Comparison of ENCODE assay signal across 10 cellular contexts in genomic region chr5:76325876-76326491, GRCh38.
DNase-seq lines count a peak whose midpoint lies in the region; ATAC-seq, FAIRE-seq and TF ChIP-seq lines count a peak whose summit lies in the region.
"Had no signal": no experiment of that assay in that cellular context is flagged by ENCODE, and none has a peak within 500 bp of the region (broad histone marks: within the 10 kb centered on the region; RNA-seq: fewer than 3 reads in every experiment).

No MANE protein-coding gene starts in this region.

- no peak for FAIRE-seq in GM19239 (lab: Jason Lieb, UNC)
- FAIRE-seq: A549 had no signal

- DNase-seq in activated CD4-positive, CD25-positive, alpha-beta regulatory T cell treated with anti-CD3 and anti-CD28 coated beads, Interleukin-2, amount 50 U/mL, for 72 hours, result no peak
- DNase-seq in activated CD8-positive, alpha-beta T cell treated with anti-CD3 and anti-CD28 coated beads for 36 hours, result peak; percentile 62
- peak; percentile 14 for DNase-seq in stimulated activated naive CD4-positive, alpha-beta T cell treated with Interleukin-2 at 50 U/mL for 16 hours (lab: John Stamatoyannopoulos, UW)
- DNase-seq in GM19239 (ENCODE audit: insufficient read length, low spot score), result no peak
- no peak for DNase-seq in BE2C
- DNase-seq: foreskin melanocyte had no signal

- H3K27ac Mint-ChIP-seq in activated CD8-positive, alpha-beta T cell treated with anti-CD3 and anti-CD28 coated beads for 36 hours, result peak overlapping the region; percentile 90

- H3K27me3 Mint-ChIP-seq in activated CD8-positive, alpha-beta T cell treated with anti-CD3 and anti-CD28 coated beads for 36 hours, result no peaks in the 10 kb centered on the region

- H3K36me3 ChIP-seq in BE2C, result no peaks in the 10 kb centered on the region

- H3K9me3 Mint-ChIP-seq in activated CD8-positive, alpha-beta T cell treated with anti-CD3 and anti-CD28 coated beads for 36 hours, result peaks cover 9% of the 10 kb centered on the region

- POLR2A ChIA-PET in activated CD8-positive, alpha-beta T cell treated with anti-CD3 and anti-CD28 coated beads for 36 hours (lab: Charles Lee), result interaction anchor here (0.7 to 1.6 kb wide), 5 partner anchors 11 to 174 kb away, joined by 3 to 8 read pairs (median 4); no protein-coding TSS in a partner anchor

- TF ChIP-seq CTCF in activated CD8-positive, alpha-beta T cell treated with anti-CD3 and anti-CD28 coated beads for 36 hours (IDR thresholded peaks at IDR 0.05), result no peak
- no peak for TF ChIP-seq CTCF in BE2C (IDR thresholded peaks at IDR 0.05; ENCODE audit: low read depth, low read length)

- CTCF ChIA-PET in activated CD8-positive, alpha-beta T cell treated with anti-CD3 and anti-CD28 coated beads for 36 hours (lab: Charles Lee), result interaction anchor here (1.0 to 1.9 kb wide), 13 partner anchors 9 to 299 kb away, joined by 3 to 10 read pairs (median 3); partner anchors contain the start of gene IQGAP2

- intact Hi-C loops in activated CD8-positive, alpha-beta T cell treated with anti-CD3 and anti-CD28 coated beads for 36 hours (cut with micrococcal nuclease), result loop anchor here (5.0 kb wide), 1 partner anchor 76 kb away; the partner anchor contains the start of gene IQGAP2

- peaks cover 48% of the 10 kb centered on the region for H3K4me1 Mint-ChIP-seq in activated CD8-positive, alpha-beta T cell treated with anti-CD3 and anti-CD28 coated beads for 36 hours (ENCODE audit: low read depth)

- no peaks in the 10 kb centered on the region for H3K4me1 ChIP-seq in BE2C
- H3K4me1 ChIP-seq: A549 had no signal

- H3K9me3 ChIP-seq in iPS-18c (ENCODE audit: control insufficient read depth, insufficient read depth, low read length) (no peaks in the 10 kb centered on the region), BE2C (no peaks in the 10 kb centered on the region)

- no peaks in the 10 kb centered on the region for H3K36me3 Mint-ChIP-seq in activated CD8-positive, alpha-beta T cell treated with anti-CD3 and anti-CD28 coated beads for 36 hours (ENCODE audit: low read depth)

- peak; percentile 61 to 64 for ATAC-seq in activated CD4-positive, CD25-positive, alpha-beta regulatory T cell treated with anti-CD3 and anti-CD28 coated beads, Interleukin-2, amount 50 U/mL, for 24 hours
- ATAC-seq in activated CD8-positive, alpha-beta T cell treated with anti-CD3 and anti-CD28 coated beads for 36 hours, result peak; percentile 94
- no peak for ATAC-seq in HG03521 (IDR thresholded peaks at IDR 0.05; ENCODE audit: unreplicated experiment)

- peak overlapping the region; percentile 17 for H3K4me3 ChIP-seq in iPS-18c (ENCODE audit: insufficient read depth, low read depth, low read length)
- H3K4me3 ChIP-seq in BE2C (ENCODE audit: low read depth, low read length), result no peak overlapping the region
- H3K4me3 ChIP-seq: A549 had no signal

- H3K4me3 Mint-ChIP-seq in activated CD8-positive, alpha-beta T cell treated with anti-CD3 and anti-CD28 coated beads for 36 hours, result peak overlapping the region; percentile 34

- H3K27me3 ChIP-seq in BE2C, result peaks cover 2% of the 10 kb centered on the region; the same call in 1 of the 2 replicates

Comparison
In these comparisons a context has a peak if more than half of its experiments do, and no peak if none do; other contexts are left out.
1. DNase-seq: peak in activated CD8-positive, alpha-beta T cell treated with anti-CD3 and anti-CD28 coated beads for 36 hours (single experiment) and stimulated activated naive CD4-positive, alpha-beta T cell treated with Interleukin-2 at 50 U/mL for 16 hours (single experiment); none in activated CD4-positive, CD25-positive, alpha-beta regulatory T cell treated with anti-CD3 and anti-CD28 coated beads, Interleukin-2, amount 50 U/mL, for 72 hours (single experiment), GM19239 (single experiment) and BE2C (single experiment).